ENCODE assay signal across 8 cellular contexts in genomic region chr20:52083627-52084232, GRCh38.
A peak's percentile ranks its signal among the peaks of the same experiment; 100 is the strongest.
DNase-seq lines count a peak whose midpoint lies in the region; ATAC-seq, FAIRE-seq and TF ChIP-seq lines count a peak whose summit lies in the region.

No MANE protein-coding gene starts in this region.

- H3K4me1 ChIP-seq in A549: 0 out of 3 replicates have a peak, but pooled peaks cover 3% of the 10 kb centered on the region
- H3K4me1 ChIP-seq in fibroblast of lung (ENCODE audit: control insufficient read depth, extremely low read depth, insufficient read depth, low read length): no peaks in the 10 kb centered on the region
- no peaks in the 10 kb centered on the region for H3K4me1 ChIP-seq in aorta (ENCODE audit: control insufficient read depth in 1 of 2, insufficient read depth in 2 of 2, low read length in 2 of 2)

- no peak for FAIRE-seq in A549 (lab: Jason Lieb, UNC)

- no peaks in the 10 kb centered on the region for H3K4me1 Mint-ChIP-seq in nephron

- peaks cover 23% of the 10 kb centered on the region for H3K9me3 Mint-ChIP-seq in nephron

- peak; percentile 93 to 95 for TF ChIP-seq RAD21 in A549 (conservative IDR thresholded peaks at IDR 0.05 in 1 of 2, IDR thresholded peaks at IDR 0.05 in 1 of 2)

- POLR2A ChIA-PET in A549 (lab: Yijun Ruan, JAX): interaction anchor here (0.6 to 1.0 kb wide), 2 partner anchors 283 to 317 kb away, joined by 3 read pairs; no protein-coding TSS in a partner anchor

- no peak for TF ChIP-seq POLR2A in A549 (IDR thresholded peaks at IDR 0.05; ENCODE audit: low read length)

- H3K9me3 ChIP-seq in A549 (peaks cover 15% of the 10 kb centered on the region), fibroblast of lung (ENCODE audit: control insufficient read depth, insufficient read depth, low read depth, low read length) (no peaks in the 10 kb centered on the region), aorta (ENCODE audit: control insufficient read depth, low read length) (peaks cover 2% of the 10 kb centered on the region)

- intact Hi-C loops in aorta (cut with DNase I): loop anchor here (5.0 to 10.0 kb wide), 4 partner anchors 279 to 719 kb away; partner anchors contain the start of gene SALL4 (in 1 of the 2)

- CTCF ChIA-PET in A549 (lab: Yijun Ruan, JAX): interaction anchor here (0.5 to 6.2 kb wide), 55 partner anchors 9 to 1103 kb away, joined by 3 to 67 read pairs (median 4); partner anchors contain the start of gene SALL4

- H3K4me2 ChIP-seq in A549 (no peak overlapping the region), fibroblast of lung (ENCODE audit: extremely low read depth, insufficient read depth, low read length) (no peak overlapping the region)

- H3K9ac ChIP-seq in fibroblast of lung (ENCODE audit: insufficient read depth, low read length): no peak overlapping the region

- H3K4me3 Mint-ChIP-seq in nephron: no peak overlapping the region

- DNase-seq in A549 (ENCODE audit: low read depth in 1 of 2, low spot score in 1 of 2) (peak; percentile 63 to 69), NCI-H2227 treated with DMSO at 0.1 percent for 48 hours (lab: John Stamatoyannopoulos, UW) (peak; percentile 38), fibroblast of lung (ENCODE audit: low read depth in 2 of 2) (peak; percentile 52 to 82), aorta (peak in 1 of 2 donors; percentile 56)
- DNase-seq in activated CD4-positive, alpha-beta T cell treated with anti-CD3 and anti-CD28 coated beads, Interleukin-2, amount 50 U/mL, for 1 hour: peak; percentile 26
- no peak for DNase-seq in effector CD4-positive, alpha-beta T cell

- ATAC-seq in A549 (peak; percentile 79 to 88), aorta (ENCODE audit: low FRiP score) (peak; percentile 56)

- H3K36me3 ChIP-seq in fibroblast of lung (ENCODE audit: control insufficient read depth, insufficient read depth, low read length) (peaks cover 4% of the 10 kb centered on the region), aorta (ENCODE audit: control insufficient read depth in 1 of 2, insufficient read depth in 2 of 2, low read length in 1 of 2) (no peaks in the 10 kb centered on the region)

- no peaks in the 10 kb centered on the region for H3K27me3 Mint-ChIP-seq in nephron (ENCODE audit: low read depth)

- no peaks in the 10 kb centered on the region for H3K27me3 ChIP-seq in fibroblast of lung (ENCODE audit: control insufficient read depth, insufficient read depth, low read length)
- no peaks in the 10 kb centered on the region for H3K27me3 ChIP-seq in aorta (ENCODE audit: control insufficient read depth in 1 of 2, insufficient read depth in 2 of 2, low read length in 1 of 2)

- H3K27ac Mint-ChIP-seq in nephron: no peak overlapping the region

- peak; percentile 80 for TF ChIP-seq CTCF in A549 (IDR thresholded peaks at IDR 0.05)
- TF ChIP-seq CTCF in GM12873 (IDR thresholded peaks at IDR 0.05; ENCODE audit: insufficient read depth, low read depth, low read length, missing control alignments): peak; percentile 39
- peak; percentile 68 to 72 for TF ChIP-seq CTCF in fibroblast of lung (conservative IDR thresholded peaks at IDR 0.05 in 1 of 2, IDR thresholded peaks at IDR 0.05 in 1 of 2; ENCODE audit: low read depth in 1 of 2, low read length in 2 of 2)
- TF ChIP-seq CTCF in nephron (IDR thresholded peaks at IDR 0.05; ENCODE audit: unreplicated experiment in 3 of 3): peak; percentile 72 to 76 (median 72)

- no peak for TF ChIP-seq EP300 in A549 (IDR thresholded peaks at IDR 0.05)

- no peak overlapping the region for H2AFZ ChIP-seq in fibroblast of lung (ENCODE audit: low read length)

- H3K79me2 ChIP-seq in fibroblast of lung (ENCODE audit: control insufficient read depth, insufficient read depth, low read length): no peaks in the 10 kb centered on the region

- no peak overlapping the region for H3K4me3 ChIP-seq in A549
- H3K4me3 ChIP-seq in fibroblast of lung (replicated peaks in 1 of 4; ENCODE audit: control extremely low read depth in 1 of 4, insufficient read depth in 1 of 4, low read depth in 3 of 4, low read length in 4 of 4): no peak overlapping the region
- H3K4me3 ChIP-seq in aorta (ENCODE audit: low read length in 2 of 2): no peak overlapping the region

- H4K20me1 ChIP-seq in fibroblast of lung (ENCODE audit: control insufficient read depth, extremely low read depth, insufficient read depth, low read length): no peaks in the 10 kb centered on the region

- H3K27ac ChIP-seq in A549: no peak overlapping the region
- H3K27ac ChIP-seq in fibroblast of lung (ENCODE audit: insufficient read depth, low read length): no peak overlapping the region
- no peak overlapping the region for H3K27ac ChIP-seq in aorta (ENCODE audit: low read depth in 1 of 2, low read length in 2 of 2)

- 47% methylated on average over 11 of the region's 11 CpGs for WGBS in A549 (ENCODE audit: missing lambda C conversion rate)
- 30 to 36% methylated on average over 11 of the region's 11 CpGs for WGBS in aorta, 2 donors

- H3K36me3 Mint-ChIP-seq in nephron (ENCODE audit: low read depth): peaks cover 52% of the 10 kb centered on the region

TF ChIP-seq in A549, 52 proteins besides CTCF, POLR2A, EP300 and RAD21:
- no peak for TF ChIP-seq HOXB5 (CRISPR knock-in tag; IDR thresholded peaks at IDR 0.05)
- TF ChIP-seq KDM1A (IDR thresholded peaks at IDR 0.05; ENCODE audit: low read depth): no peak
- TF ChIP-seq SMC3 (IDR thresholded peaks at IDR 0.05): peak; percentile 82
